Comparison of ENCODE assay signal across 9 cellular contexts in the genomic region with DNA sequence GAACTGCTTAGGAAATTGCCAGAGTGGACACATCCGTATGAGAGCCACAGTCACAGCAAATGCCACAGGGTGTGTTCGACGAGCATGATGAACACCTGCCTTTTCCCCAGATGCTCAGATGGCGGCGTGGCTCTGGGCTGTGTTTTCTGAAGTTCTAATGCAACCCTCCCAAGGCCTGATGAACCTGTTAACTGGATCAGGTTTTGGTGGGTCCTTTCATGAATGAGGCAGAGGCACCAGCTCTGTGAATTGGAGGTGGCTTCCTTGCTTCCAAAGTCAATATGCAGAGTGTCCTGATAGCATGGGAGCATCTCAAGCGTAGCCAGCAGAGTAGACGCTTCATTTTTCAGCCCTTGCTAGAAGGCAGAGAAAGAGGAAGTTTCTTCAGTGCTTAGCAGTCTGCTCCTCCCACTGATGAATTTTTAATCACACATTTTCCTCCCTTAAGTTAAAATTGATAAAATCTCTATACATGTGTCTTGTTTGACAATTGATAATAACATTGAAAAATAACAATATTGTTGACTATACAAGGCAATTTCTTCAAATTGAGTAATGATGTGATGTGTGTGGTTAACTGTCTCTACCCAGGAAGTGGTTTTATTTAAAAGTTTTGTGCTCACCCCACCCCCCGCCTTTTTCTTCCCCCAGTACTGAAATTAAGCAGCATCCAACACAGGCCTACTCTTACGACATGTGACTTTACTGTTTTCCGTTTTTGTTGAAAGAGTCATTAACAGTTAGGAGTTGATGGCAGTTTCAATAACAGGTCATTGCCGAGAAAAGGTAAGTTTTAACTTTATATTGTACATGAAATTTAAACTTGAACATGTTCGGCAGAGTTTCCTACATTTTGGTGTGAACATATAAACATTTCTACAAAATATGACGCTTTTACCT. TPM values are rescaled to one million over a fixed set of nuclear protein-coding genes. Genes with fewer than 3 reads are reported as not detected.
DNase-seq lines count a peak whose midpoint lies in the region; ATAC-seq and TF ChIP-seq lines count a peak whose summit lies in the region.
"Had no signal": no experiment of that assay in that cellular context is flagged by ENCODE, and none has a peak within 500 bp of the region (broad histone marks: within the 10 kb centered on the region; RNA-seq: fewer than 3 reads in every experiment).

Gene ARHGAP15, plus strand, starts transcription at position 739 of the 900 bp plus-strand sequence.

- no peaks in the 10 kb centered on the region for H3K27me3 Mint-ChIP-seq in activated B cell treated with CpG ODN at 0.5 μM for 24 hours

- intact Hi-C loops in Right ventricle myocardium inferior (cut with DNase I) (no loop called here), activated B cell treated with CpG ODN at 0.5 μM for 24 hours (cut with micrococcal nuclease) (loop anchor here (1.0 to 5.0 kb wide), 7 partner anchors 10 to 252 kb away; partner anchors contain the start of gene KYNU)

- no peak within 1 kb of the TSS for H3K4me3 ChIP-seq in right atrium auricular region

- no peaks in the 10 kb centered on the region for H3K27me3 ChIP-seq in right atrium auricular region

- H3K9me3 Mint-ChIP-seq in activated B cell treated with CpG ODN at 0.5 μM for 24 hours, result no peaks in the 10 kb centered on the region

- POLR2A ChIA-PET in activated B cell treated with CpG ODN at 0.5 μM for 24 hours (lab: Charles Lee), result interaction anchor here (0.6 to 7.0 kb wide), 12 partner anchors 9 to 136 kb away, joined by 3 to 66 read pairs (median 6); no protein-coding TSS in a partner anchor

- H3K4me3 Mint-ChIP-seq in activated B cell treated with CpG ODN at 0.5 μM for 24 hours, result peak within 1 kb of the TSS; percentile 84

- no peak within 1 kb of the TSS for H3K27ac ChIP-seq in right atrium auricular region
- H3K27ac ChIP-seq: epithelial cell of prostate had no signal

- H3K36me3 Mint-ChIP-seq in activated B cell treated with CpG ODN at 0.5 μM for 24 hours (ENCODE audit: low read depth), result peaks cover 10% of the 10 kb centered on the region

- no peak for TF ChIP-seq CTCF in right atrium auricular region (IDR thresholded peaks at IDR 0.05)
- TF ChIP-seq CTCF in activated B cell treated with CpG ODN at 0.5 μM for 24 hours (IDR thresholded peaks at IDR 0.05), result no peak

- peaks cover 49% of the 10 kb centered on the region for H3K4me1 Mint-ChIP-seq in activated B cell treated with CpG ODN at 0.5 μM for 24 hours

- CTCF ChIA-PET in activated B cell treated with CpG ODN at 0.5 μM for 24 hours (lab: Charles Lee), result interaction anchor here (1.0 to 5.3 kb wide), 8 partner anchors 12 to 131 kb away, joined by 3 to 28 read pairs (median 6); no protein-coding TSS in a partner anchor

- DNase-seq in Right ventricle myocardium inferior (ENCODE audit: missing footprints) (peak; percentile 68), right atrium auricular region (ENCODE audit: low spot score) (no peak), activated B cell treated with CpG ODN at 0.5 μM for 24 hours (peak; percentile 61), NCI-H446 (lab: John Stamatoyannopoulos, UW) (no peak), DMS 273 treated with DMSO at 0.1 percent for 48 hours (lab: John Stamatoyannopoulos, UW) (no peak)
- DNase-seq in effector CD8-positive, alpha-beta T cell (lab: John Stamatoyannopoulos, UW), result peak; percentile 41
- DNase-seq in stimulated activated CD4-positive, alpha-beta T cell treated with anti-CD3 and anti-CD28 coated beads, Interleukin-2, amount 100 ng/mL, for 48 hours, result peak; percentile 52 to 55

- no peaks in the 10 kb centered on the region for H3K4me1 ChIP-seq in right atrium auricular region

- H3K9me3 ChIP-seq in right atrium auricular region, result no peaks in the 10 kb centered on the region

- peak within 1 kb of the TSS; percentile 100 for H3K27ac Mint-ChIP-seq in activated B cell treated with CpG ODN at 0.5 μM for 24 hours

- no peaks in the 10 kb centered on the region for H3K36me3 ChIP-seq in right atrium auricular region

- peak; percentile 44 for ATAC-seq in Right ventricle myocardium inferior
- ATAC-seq in HG03442 (IDR thresholded peaks at IDR 0.05; ENCODE audit: unreplicated experiment), result peak; percentile 85
- ATAC-seq in activated B cell treated with CpG ODN at 0.5 μM for 24 hours (ENCODE audit: low read depth), result peak; percentile 91

RNA-seq across cellular contexts. Expression of gene ARHGAP15, which starts in this region (rescaled TPM):
- total RNA-seq in Right ventricle myocardium inferior (4.2 TPM), right atrium auricular region (1 to 10 TPM; 2.6 to 6.9 TPM), activated B cell treated with CpG ODN at 0.5 μM for 24 hours (101 and 112 TPM in 2 replicates)

Comparison
In these comparisons a context has a peak if more than half of its experiments do, and no peak if none do; other contexts are left out.
1. RNA of gene ARHGAP15 (total RNA-seq): 101 to 112 TPM in activated B cell treated with CpG ODN at 0.5 μM for 24 hours; 2.6 to 6.9 TPM in right atrium auricular region and 4.2 TPM in Right ventricle myocardium inferior (single experiment); every median in the first group is over 10 times any median in the second.
2. DNase-seq: peak in Right ventricle myocardium inferior (single experiment), activated B cell treated with CpG ODN at 0.5 μM for 24 hours (single experiment), effector CD8-positive, alpha-beta T cell (single experiment) and stimulated activated CD4-positive, alpha-beta T cell treated with anti-CD3 and anti-CD28 coated beads, Interleukin-2, amount 100 ng/mL, for 48 hours (2 of 2); none in right atrium auricular region (single experiment), NCI-H446 (0 of 2) and DMS 273 treated with DMSO at 0.1 percent for 48 hours (single experiment).
3. Peak in every context shown above with its lines, with median percentiles within 50 percentile points of each other: ATAC-seq.